Comparison of ENCODE assay signal across 7 cellular contexts in the genomic region with DNA sequence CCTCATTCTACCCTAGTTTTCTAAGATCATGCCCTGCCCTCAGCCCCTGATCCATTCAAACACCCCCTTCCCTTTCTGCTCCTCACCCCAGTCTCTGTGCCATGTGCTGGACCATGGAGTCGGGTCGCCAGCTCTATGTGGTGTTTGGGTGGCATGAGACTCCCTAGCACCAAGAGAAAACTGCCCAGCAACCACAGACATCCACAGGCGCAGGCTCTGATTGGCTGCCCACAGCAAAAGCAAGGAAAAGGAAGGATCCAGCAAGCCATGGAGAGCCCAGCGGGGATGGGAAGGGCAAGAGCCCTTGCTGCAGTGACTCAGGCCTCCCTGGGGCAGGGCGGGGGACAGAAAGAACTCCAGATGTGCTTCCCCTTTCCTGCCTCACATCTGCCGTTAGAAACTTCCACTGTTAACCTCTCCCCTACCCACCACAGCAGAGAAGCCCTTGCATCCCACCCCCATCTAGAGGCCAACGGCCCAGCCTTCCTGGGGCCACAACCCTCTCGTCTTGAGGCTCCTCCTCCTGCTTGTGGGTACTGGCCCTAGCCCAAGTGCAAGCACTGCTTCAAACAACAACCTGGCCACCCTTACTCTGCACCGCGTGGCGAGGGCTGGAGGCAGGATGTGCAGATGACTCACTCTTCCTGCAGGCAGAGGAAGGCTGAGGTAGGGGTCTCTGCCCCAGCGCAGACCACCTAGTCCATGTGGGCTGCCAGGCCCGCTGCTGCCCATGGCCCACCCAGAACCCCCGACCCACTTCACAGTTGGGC. TPM values are rescaled to one million over a fixed set of nuclear protein-coding genes. Genes with fewer than 3 reads are reported as not detected.
DNase-seq lines count a peak whose midpoint lies in the region; ATAC-seq and TF ChIP-seq lines count a peak whose summit lies in the region.

No MANE protein-coding gene starts in this region.

- no peaks in the 10 kb centered on the region; the same call in 1 of the 2 replicates for H3F3A ChIP-seq in OCI-LY1 (ENCODE audit: insufficient read depth, low read length)

- in situ Hi-C loops in GM13977 (cut with MboI; ENCODE audit: low pct_unique_long_range_greater_than_20kb, low sequenced_read_pairs, unreplicated experiment) = no loop called here

- peak overlapping the region; percentile 19; the same call in 1 of the 2 replicates for H3K9ac ChIP-seq in OCI-LY1 (ENCODE audit: low read length)

- H3K27ac ChIP-seq in OCI-LY1 (ENCODE audit: low read depth, low read length, poor library complexity, severe bottlenecking) = peak overlapping the region; percentile 74

- peaks cover 64% of the 10 kb centered on the region for H3K36me3 ChIP-seq in OCI-LY1 (ENCODE audit: insufficient read depth, low read length)

- peak; percentile 30 for ATAC-seq in HG03095 (IDR thresholded peaks at IDR 0.05; ENCODE audit: unreplicated experiment)

- no peaks in the 10 kb centered on the region for H3K27me3 ChIP-seq in OCI-LY1 (ENCODE audit: insufficient read depth, low read length)

- no peak overlapping the region for H2AFZ ChIP-seq in OCI-LY1 (ENCODE audit: low read length)

- TF ChIP-seq CTCF in GM13977 (IDR thresholded peaks at IDR 0.05; ENCODE audit: extremely low read depth, insufficient read depth, missing control alignments) (no peak), OCI-LY1 (IDR thresholded peaks at IDR 0.05; ENCODE audit: low read length) (no peak)

- H3K4me1 ChIP-seq in OCI-LY1 (ENCODE audit: insufficient read depth, low read length, severe bottlenecking) = peaks cover 55% of the 10 kb centered on the region

- no peaks in the 10 kb centered on the region for H3K9me2 ChIP-seq in OCI-LY1 (ENCODE audit: low read depth, low read length)

- peak; percentile 65 for DNase-seq in GM13977 (ENCODE audit: low spot score)
- DNase-seq in activated T-cell treated with anti-CD3 and anti-CD28 coated beads for 48 hours (ENCODE audit: low read depth) = peak; percentile 77
- peak; percentile 57 to 74 for DNase-seq in erythroblast (lab: John Stamatoyannopoulos, UW)
- peak; percentile 98 for DNase-seq in myocyte (ENCODE audit: low read depth)
- peak; percentile 97 for DNase-seq in stromal cell of bone marrow (ENCODE audit: low read depth)

- no peaks in the 10 kb centered on the region for H4K20me1 ChIP-seq in OCI-LY1 (ENCODE audit: insufficient read depth, low read length)

- no peaks in the 10 kb centered on the region for H3K9me3 ChIP-seq in OCI-LY1 (ENCODE audit: low read length)

- peak; percentile 24 for TF ChIP-seq POLR2A in erythroblast (IDR thresholded peaks at IDR 0.05; ENCODE audit: low read length)

- H3K79me2 ChIP-seq in OCI-LY1 (ENCODE audit: insufficient read depth, low read length) = no peaks in the 10 kb centered on the region

- H3K4me3 ChIP-seq in OCI-LY1 (ENCODE audit: low read depth, low read length, poor library complexity, severe bottlenecking) = no peak overlapping the region

- H3K4me2 ChIP-seq in OCI-LY1 (ENCODE audit: low read length) = peak overlapping the region; percentile 30; the same call in 1 of the 2 replicates

RNA-seq across cellular contexts. Expression of a gene that starts 9.7 kb away (rescaled TPM):
- 141 and 144 TPM in 2 replicates for total RNA-seq in myocyte
- polyA plus RNA-seq in myocyte (2012) = 151 TPM

RNA-seq across cellular contexts. Expression of a gene that starts 17.4 kb away (rescaled TPM):
- total RNA-seq in myocyte = 1,484 and 1,704 TPM in 2 replicates
- 1,763 TPM for polyA plus RNA-seq in myocyte (2012)

RNA-seq across cellular contexts. Expression of a gene that starts 35.0 kb away (rescaled TPM):
- 7.5 and 8.1 TPM in 2 replicates for total RNA-seq in myocyte
- 13.5 TPM for polyA plus RNA-seq in myocyte (2012)

RNA-seq across cellular contexts. Expression of a gene that starts 45.4 kb away (rescaled TPM):
- 66.9 and 72.4 TPM in 2 replicates for total RNA-seq in myocyte
- 51.4 TPM for polyA plus RNA-seq in myocyte (2012)

RNA-seq across cellular contexts. Expression of a gene that starts 56.3 kb away (rescaled TPM):
- 11.3 and 17.6 TPM in 2 replicates for total RNA-seq in myocyte
- 31.5 TPM for polyA plus RNA-seq in myocyte (2012)
